In the genomic region with DNA sequence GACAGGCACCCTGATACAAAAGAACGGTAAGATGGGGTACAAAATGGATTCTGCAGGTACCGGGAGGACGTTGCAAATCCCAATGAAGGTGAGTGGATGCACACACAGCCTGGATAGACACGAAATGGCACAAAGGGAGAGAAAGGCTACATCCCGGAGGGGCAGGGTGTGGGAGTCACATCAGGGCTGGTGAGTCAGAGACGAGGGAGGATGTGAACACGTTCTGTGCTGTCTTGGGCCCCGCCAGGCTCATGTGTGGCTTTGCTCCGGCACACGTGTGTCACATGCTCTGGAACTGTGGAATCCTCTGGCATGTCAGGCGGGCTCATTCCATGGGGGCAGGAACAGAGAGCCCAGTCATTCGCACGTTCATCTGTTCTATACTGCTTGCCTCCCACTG, we compare ENCODE assay signal across 5 cellular contexts.
A peak's percentile ranks its signal among the peaks of the same experiment; 100 is the strongest.
DNase-seq lines count a peak whose midpoint lies in the region; ATAC-seq, FAIRE-seq and TF ChIP-seq lines count a peak whose summit lies in the region.
"Not testable (repeated sequence)": the region's sequence is repeated elsewhere in the genome, so short reads cannot be mapped to it uniquely, and the experiment has no call there.

No MANE protein-coding gene starts in this region.

- WGBS in K562 (ENCODE audit: insufficient coverage, low coverage, missing lambda C conversion rate) = no CpG with 5 or more reads among the region's 13 CpGs

- not testable (repeated sequence) for TF ChIP-seq RAD21 in K562 (CRISPR knock-in tag; conservative IDR thresholded peaks at IDR 0.05 in 1 of 2, IDR thresholded peaks at IDR 0.05 in 1 of 2)

- H3K27me3 ChIP-seq in K562 (ENCODE audit: control insufficient read depth in 2 of 2, insufficient read depth in 2 of 2, low read length in 2 of 2) = not testable (repeated sequence)

- H2AFZ ChIP-seq in K562 (ENCODE audit: low read depth, low read length) = not testable (repeated sequence)

- POLR2A ChIA-PET in K562 (lab: Yijun Ruan, JAX) = not testable (repeated sequence)

- H3K4me3 ChIP-seq in K562 = not testable (repeated sequence)

- TF ChIP-seq POLR2A in GM12891 (IDR thresholded peaks at IDR 0.05; ENCODE audit: low read depth, low read length); K562 (conservative IDR thresholded peaks at IDR 0.05): not testable (repeated sequence)

- not testable (repeated sequence) for H4K20me1 ChIP-seq in K562 (replicated peaks; ENCODE audit: control insufficient read depth, insufficient read depth, low read length)

- TF ChIP-seq CTCF in K562 (IDR thresholded peaks at IDR 0.05 in 2 of 3, conservative IDR thresholded peaks at IDR 0.05 in 1 of 3; ENCODE audit: insufficient read depth in 2 of 3, low read depth in 1 of 3, low read length in 3 of 3) = not testable (repeated sequence)

- FAIRE-seq in GM12891 (lab: Jason Lieb, UNC) (peak; percentile 47), HTR-8/SVneo (lab: Jason Lieb, UNC) (peak; percentile 97), K562 (lab: Jason Lieb, UNC) (peak; percentile 65), urothelium cell line (lab: Jason Lieb, UNC) (peak; percentile 93)

- H3K27ac ChIP-seq in K562 (ENCODE audit: extremely low read depth, low read depth, low read length) = not testable (repeated sequence)

- not testable (repeated sequence) for H3K9me1 ChIP-seq in K562 (ENCODE audit: control insufficient read depth, insufficient read depth, low read length)

- not testable (repeated sequence) for H3K36me3 ChIP-seq in K562 (ENCODE audit: control insufficient read depth, insufficient read depth, low read length)

- H3K4me1 ChIP-seq in K562 (replicated peaks in 1 of 2; ENCODE audit: control insufficient read depth in 2 of 2, insufficient read depth in 2 of 2, low read length in 2 of 2) = not testable (repeated sequence)

- H3K9me3 ChIP-seq in K562 (replicated peaks; ENCODE audit: control insufficient read depth, insufficient read depth, low read depth, low read length) = not testable (repeated sequence)

- not testable (repeated sequence) for H3K4me2 ChIP-seq in K562 (ENCODE audit: insufficient read depth, low read length)

- BruUV-seq in K562 (replicated peaks; lab: Mats Ljungman, UMichigan) = not testable (repeated sequence)

- H3K79me2 ChIP-seq in K562 (ENCODE audit: control insufficient read depth, insufficient read depth, low read length) = not testable (repeated sequence)

- TF ChIP-seq EP300 in K562 (IDR thresholded peaks at IDR 0.05; ENCODE audit: low read length) = not testable (repeated sequence)

- peak; percentile 54 for ATAC-seq in K562
- ATAC-seq in esophagus mucosa = peak; percentile 26

- not testable (repeated sequence) for H3K9ac ChIP-seq in K562 (ENCODE audit: insufficient read depth in 1 of 2, low read depth in 2 of 2, low read length in 2 of 2)

- not testable (repeated sequence) for DNase-seq in GM12891 (ENCODE audit: insufficient read length, low spot score); HTR-8/SVneo (ENCODE audit: insufficient read length, low spot score); K562 (ENCODE audit: extremely low read depth in 1 of 4, low spot score in 3 of 4); urothelium cell line (ENCODE audit: low spot score)

- in situ Hi-C loops in K562 (cut with MboI) = loop anchor here (25.0 kb wide), 3 partner anchors 224 to 724 kb away; partner anchors contain the start of gene NEURL3

- CTCF ChIA-PET in K562 (lab: Yijun Ruan, JAX; ENCODE audit: low intra/inter-chr PET ratio) = not testable (repeated sequence)

- intact Hi-C loops in K562 (cut with micrococcal nuclease) = not testable (repeated sequence)
